17 cellular contexts compared by ENCODE assay signal in genomic region chr12:130948751-130949150, GRCh38. TPM values are rescaled to one million over a fixed set of nuclear protein-coding genes. Genes with fewer than 3 reads are reported as not detected.
DNase-seq lines count a peak whose midpoint lies in the region; ATAC-seq and TF ChIP-seq lines count a peak whose summit lies in the region.
"Had no signal": no experiment of that assay in that cellular context is flagged by ENCODE, and none has a peak within 500 bp of the region (broad histone marks: within the 10 kb centered on the region; RNA-seq: fewer than 3 reads in every experiment).

No MANE protein-coding gene starts in this region.

- peak overlapping the region; percentile 50 for H3K4me3 Mint-ChIP-seq in MCF 10A (ENCODE audit: unreplicated experiment)
- H3K4me3 Mint-ChIP-seq in neural progenitor cell, result no peak overlapping the region
- H3K4me3 Mint-ChIP-seq: CD4-positive, alpha-beta T cell had no signal

- in situ Hi-C loops in mammary epithelial cell (cut with MboI; ENCODE audit: low sequenced_read_pairs in 2 of 2), result no loop called here

- H3K4me2 ChIP-seq in mammary epithelial cell (ENCODE audit: insufficient read depth, low read depth, low read length), result no peak overlapping the region
- no peak overlapping the region for H3K4me2 ChIP-seq in neural progenitor cell
- H3K4me2 ChIP-seq: BLaER1 treated with 17β-estradiol and CSF1 and Interleukin-3, amounts not matched to agents 10 nM and 100 nM had no signal

- H3K36me3 ChIP-seq in mammary epithelial cell (ENCODE audit: insufficient read depth, low read length) (no peaks in the 10 kb centered on the region), neural progenitor cell (no peaks in the 10 kb centered on the region), suprapubic skin (no peaks in the 10 kb centered on the region)
- H3K36me3 ChIP-seq: BLaER1 treated with 17β-estradiol and CSF1 and Interleukin-3, amounts not matched to agents 10 nM and 100 nM had no signal

- H3K27me3 Mint-ChIP-seq in MCF 10A (ENCODE audit: insufficient read depth, unreplicated experiment) (peaks cover 56% of the 10 kb centered on the region), neural progenitor cell (ENCODE audit: insufficient read depth, low read depth) (peaks cover 25% of the 10 kb centered on the region)

- no peaks in the 10 kb centered on the region for H3K79me2 ChIP-seq in mammary epithelial cell (ENCODE audit: insufficient read depth, low read length)
- no peaks in the 10 kb centered on the region for H3K79me2 ChIP-seq in neural progenitor cell (ENCODE audit: low read depth)

- H3K4me3 ChIP-seq in mammary epithelial cell (replicated peaks in 1 of 3; ENCODE audit: insufficient read depth in 1 of 3, low read depth in 2 of 3, low read length in 3 of 3) (no peak overlapping the region), neural progenitor cell (no peak overlapping the region), suprapubic skin (peak overlapping the region; percentile 13), foreskin fibroblast (ENCODE audit: low read depth in 1 of 2, low read length in 2 of 2) (no peak overlapping the region)
- H3K4me3 ChIP-seq: BLaER1 treated with 17β-estradiol and CSF1 and Interleukin-3, amounts not matched to agents 10 nM and 100 nM had no signal

- H3K4me1 ChIP-seq in mammary epithelial cell (ENCODE audit: insufficient read depth, low read length) (no peaks in the 10 kb centered on the region), neural progenitor cell (peaks cover 12% of the 10 kb centered on the region), suprapubic skin (peaks cover 15% of the 10 kb centered on the region)

- no peak for TF ChIP-seq POLR2A in suprapubic skin (IDR thresholded peaks at IDR 0.05)

- no peaks in the 10 kb centered on the region for H3K27me3 ChIP-seq in mammary epithelial cell (ENCODE audit: insufficient read depth, low read length)
- no peaks in the 10 kb centered on the region for H3K27me3 ChIP-seq in neural progenitor cell
- peaks cover 11% of the 10 kb centered on the region for H3K27me3 ChIP-seq in suprapubic skin

- no TSS peak for BruUV-seq in MCF 10A (replicated peaks; lab: Mats Ljungman, UMichigan)
- no TSS peak for BruUV-seq in mammary epithelial cell (replicated peaks; lab: Mats Ljungman, UMichigan)

- no peaks in the 10 kb centered on the region for H3F3A ChIP-seq in neural progenitor cell (ENCODE audit: low read depth)

- intact Hi-C loops in MCF 10A (cut with micrococcal nuclease) (no loop called here), mammary epithelial cell (cut with micrococcal nuclease) (no loop called here)

- no peak for TF ChIP-seq CTCF in MCF 10A (IDR thresholded peaks at IDR 0.05; ENCODE audit: unreplicated experiment)
- no peak for TF ChIP-seq CTCF in mammary epithelial cell (conservative IDR thresholded peaks at IDR 0.05 in 1 of 2, IDR thresholded peaks at IDR 0.05 in 1 of 2; ENCODE audit: extremely low read depth in 1 of 2, insufficient read depth in 1 of 2, low read depth in 1 of 2, low read length in 2 of 2)
- no peak for TF ChIP-seq CTCF in neural progenitor cell (IDR thresholded peaks at IDR 0.05)
- TF ChIP-seq CTCF in suprapubic skin (IDR thresholded peaks at IDR 0.05), result no peak
- no peak for TF ChIP-seq CTCF in foreskin fibroblast (IDR thresholded peaks at IDR 0.05; ENCODE audit: low read depth, low read length)

- CTCF ChIA-PET in MCF 10A (lab: Yijun Ruan, JAX) (interaction anchor here (0.6 kb wide), 1 partner anchor 201 kb away, joined by 3 read pairs; no protein-coding TSS in a partner anchor), mammary epithelial cell (lab: Charles Lee; ENCODE audit: low non-redundant PET) (no interaction called here)

- ATAC-seq in esophagus mucosa (peak; percentile 22), GM18519 (IDR thresholded peaks at IDR 0.05; ENCODE audit: low FRiP score, unreplicated experiment) (no peak)

- dilution Hi-C loops in mammary epithelial cell (cut with HindIII; ENCODE audit: low sequenced_read_pairs), result loop anchor here (10.0 kb wide), 1 partner anchor 156 kb away; no protein-coding TSS in a partner anchor

- H3K4me1 Mint-ChIP-seq in MCF 10A (ENCODE audit: insufficient read depth, unreplicated experiment), result peaks cover 19% of the 10 kb centered on the region
- peaks cover 19% of the 10 kb centered on the region for H3K4me1 Mint-ChIP-seq in neural progenitor cell

- DNase-seq in MCF 10A (ENCODE audit: unreplicated experiment) (no peak), mammary epithelial cell (no peak), neural progenitor cell (ENCODE audit: low spot score) (no peak), suprapubic skin (ENCODE audit: low spot score in 2 of 2) (no peak), foreskin fibroblast (no peak), SKM-1 (lab: John Stamatoyannopoulos, UW; ENCODE audit: unreplicated experiment) (no peak)
- DNase-seq: 8988T; ACHN; Calu3; CD4-positive, alpha-beta T cell; DMS 273 treated with DMSO at 0.1 percent for 48 hours; DMS79 treated with DMSO at 0.1 percent for 48 hours; GDM1 had no signal

- no peak overlapping the region for H2AFZ ChIP-seq in mammary epithelial cell (ENCODE audit: low read depth, low read length)
- no peak overlapping the region for H2AFZ ChIP-seq in neural progenitor cell (replicated peaks)

- H4K20me1 ChIP-seq in mammary epithelial cell (ENCODE audit: insufficient read depth, low read length) (no peaks in the 10 kb centered on the region), neural progenitor cell (ENCODE audit: low read depth) (no peaks in the 10 kb centered on the region)
- H4K20me1 ChIP-seq: BLaER1 treated with 17β-estradiol and CSF1 and Interleukin-3, amounts not matched to agents 10 nM and 100 nM had no signal

- no peak overlapping the region for H3K27ac ChIP-seq in mammary epithelial cell (ENCODE audit: insufficient read depth, low read depth, low read length)
- no peak overlapping the region for H3K27ac ChIP-seq in neural progenitor cell
- H3K27ac ChIP-seq in suprapubic skin, result no peak overlapping the region
- H3K27ac ChIP-seq: BLaER1 treated with 17β-estradiol and CSF1 and Interleukin-3, amounts not matched to agents 10 nM and 100 nM had no signal

- 18% methylated on average over 9 of the region's 10 CpGs for WGBS in mammary epithelial cell (ENCODE audit: low coverage, missing lambda C conversion rate)
- 48% methylated on average over 10 of the region's 10 CpGs for WGBS in suprapubic skin

- POLR2A ChIA-PET in MCF 10A (lab: Yijun Ruan, JAX), result no interaction called here

- H3K9me3 ChIP-seq in mammary epithelial cell (replicated peaks; ENCODE audit: insufficient read depth, low read length), result no peaks in the 10 kb centered on the region
- H3K9me3 ChIP-seq in neural progenitor cell (ENCODE audit: low read depth), result peaks cover 7% of the 10 kb centered on the region
- H3K9me3 ChIP-seq in suprapubic skin, result no peaks in the 10 kb centered on the region

- no peak overlapping the region for H3K27ac Mint-ChIP-seq in MCF 10A (ENCODE audit: low read depth, unreplicated experiment)
- H3K27ac Mint-ChIP-seq in neural progenitor cell, result peak overlapping the region; percentile 7
- H3K27ac Mint-ChIP-seq: CD4-positive, alpha-beta T cell had no signal

- H3K9me3 Mint-ChIP-seq in MCF 10A (ENCODE audit: unreplicated experiment), result peaks cover 11% of the 10 kb centered on the region
- H3K9me3 Mint-ChIP-seq in neural progenitor cell, result peaks cover 10% of the 10 kb centered on the region

- no peak for TF ChIP-seq EP300 in suprapubic skin (IDR thresholded peaks at IDR 0.05)

- H3K9ac ChIP-seq in mammary epithelial cell (ENCODE audit: insufficient read depth, low read length) (no peak overlapping the region), neural progenitor cell (no peak overlapping the region)
- H3K9ac ChIP-seq: BLaER1 treated with 17β-estradiol and CSF1 and Interleukin-3, amounts not matched to agents 10 nM and 100 nM had no signal

- no peaks in the 10 kb centered on the region for H3K36me3 Mint-ChIP-seq in MCF 10A (ENCODE audit: insufficient read depth, unreplicated experiment)
- H3K36me3 Mint-ChIP-seq in neural progenitor cell, result no peaks in the 10 kb centered on the region

RNA-seq across cellular contexts. Expression of gene ADGRD1, which starts 5.0 kb away (rescaled TPM):
- total RNA-seq in MCF 10A (2022) (0.68 and 1.3 TPM in 2 replicates), mammary epithelial cell (not detected), esophagus mucosa (2.5 TPM), neural progenitor cell (ENCODE audit: low replicate concordance) (0.40 TPM in 1 of 2 replicates, not detected in the other), suprapubic skin (10 to 100 TPM in 2 of 4 donors, 1 to 10 TPM in 2; 4.2 to 12.4 (median 10.4) TPM)
- polyA plus RNA-seq in mammary epithelial cell, result not detected
- polyA minus RNA-seq in mammary epithelial cell, result not detected
- total RNA-seq: Calu3, HT1080 had no signal
